Comparison of ENCODE assay signal across 16 cellular contexts in the genomic region with DNA sequence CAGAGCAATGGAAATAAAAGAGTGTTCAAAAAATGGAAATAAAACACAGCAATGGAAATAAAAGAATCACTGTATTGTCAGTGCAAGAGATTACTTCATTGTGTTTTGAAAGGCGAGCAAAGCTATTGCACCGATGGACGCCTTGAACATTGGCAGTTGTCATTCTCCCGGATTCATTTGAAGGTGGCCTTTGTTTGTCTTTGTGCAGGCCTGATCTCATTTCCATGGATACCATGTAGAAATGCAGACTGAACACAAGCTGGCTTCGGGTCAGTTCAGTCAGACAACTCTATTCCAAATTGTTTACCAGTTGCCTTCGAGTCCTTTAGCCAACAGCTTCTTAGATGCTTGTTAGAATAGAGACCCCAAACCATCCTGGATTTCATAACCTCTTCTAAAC. TPM values are rescaled to one million over a fixed set of nuclear protein-coding genes. Genes with fewer than 3 reads are reported as not detected.
DNase-seq lines count a peak whose midpoint lies in the region; ATAC-seq and TF ChIP-seq lines count a peak whose summit lies in the region.
"Had no signal": no experiment of that assay in that cellular context is flagged by ENCODE, and none has a peak within 500 bp of the region (broad histone marks: within the 10 kb centered on the region; RNA-seq: fewer than 3 reads in every experiment).

No MANE protein-coding gene starts in this region.

- in situ Hi-C loops in HAP-1 (cut with MboI; ENCODE audit: low sequenced_read_pairs), result no loop called here

- CTCF ChIA-PET in WTC11 (lab: Charles Lee), result no interaction called here

- H3K79me2 ChIP-seq in hepatocyte, result peaks cover 5% of the 10 kb centered on the region

- no peak overlapping the region for H3K4me3 Mint-ChIP-seq in WTC11
- no peak overlapping the region for H3K4me3 Mint-ChIP-seq in naive thymus-derived CD8-positive, alpha-beta T cell
- H3K4me3 Mint-ChIP-seq: IgD-negative memory B cell had no signal

- WGBS in hepatocyte (ENCODE audit: low lambda C conversion rate, missing lambda C conversion rate), result 56% methylated on average over 6 of the region's 6 CpGs

- H3K4me1 Mint-ChIP-seq in WTC11, result no peaks in the 10 kb centered on the region
- H3K4me1 Mint-ChIP-seq in naive thymus-derived CD8-positive, alpha-beta T cell, result no peaks in the 10 kb centered on the region

- no peak for ATAC-seq in WTC11
- no peak for ATAC-seq in naive thymus-derived CD8-positive, alpha-beta T cell
- ATAC-seq: right cardiac atrium had no signal

- H3K4me2 ChIP-seq in hepatocyte, result peak overlapping the region; percentile 55

- no peaks in the 10 kb centered on the region for H3K36me3 Mint-ChIP-seq in WTC11
- H3K36me3 Mint-ChIP-seq in naive thymus-derived CD8-positive, alpha-beta T cell, result no peaks in the 10 kb centered on the region
- H3K36me3 Mint-ChIP-seq: IgD-negative memory B cell had no signal

- H3K4me3 ChIP-seq in HAP-1 (no peak overlapping the region), hepatocyte (no peak overlapping the region)

- no peak overlapping the region for H3K27ac Mint-ChIP-seq in WTC11
- H3K27ac Mint-ChIP-seq in naive thymus-derived CD8-positive, alpha-beta T cell, result no peak overlapping the region
- H3K27ac Mint-ChIP-seq: IgD-negative memory B cell had no signal

- POLR2A ChIA-PET in WTC11 (lab: Charles Lee), result no interaction called here
- POLR2A ChIA-PET in naive thymus-derived CD8-positive, alpha-beta T cell (lab: Charles Lee), result no interaction called here

- H3K9me2 ChIP-seq in hepatocyte (replicated peaks; ENCODE audit: insufficient read depth), result no peaks in the 10 kb centered on the region

- H3K9me3 ChIP-seq in HAP-1 (no peaks in the 10 kb centered on the region), hepatocyte (ENCODE audit: low read depth) (no peaks in the 10 kb centered on the region)

- no peaks in the 10 kb centered on the region for H3K27me3 Mint-ChIP-seq in WTC11 (ENCODE audit: low read depth)
- peaks cover 0 to 11% (median 5%) of the 10 kb centered on the region in 5 donors for H3K27me3 Mint-ChIP-seq in naive thymus-derived CD8-positive, alpha-beta T cell

- no peak for TF ChIP-seq CTCF in WTC11 (IDR thresholded peaks at IDR 0.05)
- TF ChIP-seq CTCF in hepatocyte (IDR thresholded peaks at IDR 0.05; ENCODE audit: poor library complexity), result no peak

- DNase-seq in HAP-1 (ENCODE audit: low spot score in 2 of 2), result peak; percentile 77 to 97
- DNase-seq in WTC11 (ENCODE audit: low spot score), result no peak
- peak; percentile 30 for DNase-seq in hepatocyte (ENCODE audit: low spot score)
- peak in 6 of 10 donors; percentile 30 to 90 (median 46) for DNase-seq in posterior cingulate gyrus
- DNase-seq in SKM-1 treated with dmso at 0.1 percent for 144 hours (lab: John Stamatoyannopoulos, UW; ENCODE audit: unreplicated experiment), result no peak
- DNase-seq in GOT3 (lab: John Stamatoyannopoulos, UW), result no peak
- DNase-seq in activated T-cell treated with anti-CD3 and anti-CD28 coated beads, Interleukin-2, amount 50 U/mL, for 48 hours, result no peak
- DNase-seq in naive thymus-derived CD8-positive, alpha-beta T cell, result no peak
- DNase-seq: activated CD8-positive, alpha-beta memory T cell treated with anti-CD3 and anti-CD28 coated beads, Interleukin-2, amount 50 U/mL, for 48 hours; aorta; erythroblast; NCI-H2029 treated with DMSO at 0.1 percent for 48 hours; right cardiac atrium; RPMI8226 had no signal

- peaks cover 19% of the 10 kb centered on the region for H3K4me1 ChIP-seq in HAP-1
- no peaks in the 10 kb centered on the region for H3K4me1 ChIP-seq in hepatocyte (ENCODE audit: insufficient read depth)

- H3K36me3 ChIP-seq in HAP-1 (replicated peaks), result no peaks in the 10 kb centered on the region
- H3K36me3 ChIP-seq in hepatocyte (replicated peaks; ENCODE audit: insufficient read depth, low read depth), result no peaks in the 10 kb centered on the region

- H4K20me1 ChIP-seq in hepatocyte (ENCODE audit: insufficient read depth, poor library complexity, severe bottlenecking), result no peaks in the 10 kb centered on the region

- peak overlapping the region; percentile 12 for H2AFZ ChIP-seq in hepatocyte

- H3K27ac ChIP-seq in hepatocyte, result peak overlapping the region; percentile 48
- H3K27ac ChIP-seq: C4-2B had no signal

- intact Hi-C loops in posterior cingulate gyrus (cut with DNase I), result no loop called here

- no peaks in the 10 kb centered on the region for H3K9me3 Mint-ChIP-seq in WTC11
- H3K9me3 Mint-ChIP-seq in naive thymus-derived CD8-positive, alpha-beta T cell, result no peaks in the 10 kb centered on the region
- H3K9me3 Mint-ChIP-seq: IgD-negative memory B cell had no signal

- H3K27me3 ChIP-seq in HAP-1 (ENCODE audit: low read depth), result no peaks in the 10 kb centered on the region
- no peaks in the 10 kb centered on the region for H3K27me3 ChIP-seq in hepatocyte

TF ChIP-seq in WTC11, 78 proteins besides CTCF, POLR2A, EP300 and RAD21:
- TF ChIP-seq, protein P1, sequence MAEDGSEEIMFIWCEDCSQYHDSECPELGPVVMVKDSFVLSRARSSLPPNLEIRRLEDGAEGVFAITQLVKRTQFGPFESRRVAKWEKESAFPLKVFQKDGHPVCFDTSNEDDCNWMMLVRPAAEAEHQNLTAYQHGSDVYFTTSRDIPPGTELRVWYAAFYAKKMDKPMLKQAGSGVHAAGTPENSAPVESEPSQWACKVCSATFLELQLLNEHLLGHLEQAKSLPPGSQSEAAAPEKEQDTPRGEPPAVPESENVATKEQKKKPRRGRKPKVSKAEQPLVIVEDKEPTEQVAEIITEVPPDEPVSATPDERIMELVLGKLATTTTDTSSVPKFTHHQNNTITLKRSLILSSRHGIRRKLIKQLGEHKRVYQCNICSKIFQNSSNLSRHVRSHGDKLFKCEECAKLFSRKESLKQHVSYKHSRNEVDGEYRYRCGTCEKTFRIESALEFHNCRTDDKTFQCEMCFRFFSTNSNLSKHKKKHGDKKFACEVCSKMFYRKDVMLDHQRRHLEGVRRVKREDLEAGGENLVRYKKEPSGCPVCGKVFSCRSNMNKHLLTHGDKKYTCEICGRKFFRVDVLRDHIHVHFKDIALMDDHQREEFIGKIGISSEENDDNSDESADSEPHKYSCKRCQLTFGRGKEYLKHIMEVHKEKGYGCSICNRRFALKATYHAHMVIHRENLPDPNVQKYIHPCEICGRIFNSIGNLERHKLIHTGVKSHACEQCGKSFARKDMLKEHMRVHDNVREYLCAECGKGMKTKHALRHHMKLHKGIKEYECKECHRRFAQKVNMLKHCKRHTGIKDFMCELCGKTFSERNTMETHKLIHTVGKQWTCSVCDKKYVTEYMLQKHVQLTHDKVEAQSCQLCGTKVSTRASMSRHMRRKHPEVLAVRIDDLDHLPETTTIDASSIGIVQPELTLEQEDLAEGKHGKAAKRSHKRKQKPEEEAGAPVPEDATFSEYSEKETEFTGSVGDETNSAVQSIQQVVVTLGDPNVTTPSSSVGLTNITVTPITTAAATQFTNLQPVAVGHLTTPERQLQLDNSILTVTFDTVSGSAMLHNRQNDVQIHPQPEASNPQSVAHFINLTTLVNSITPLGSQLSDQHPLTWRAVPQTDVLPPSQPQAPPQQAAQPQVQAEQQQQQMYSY (CRISPR knock-in tag; IDR thresholded peaks at IDR 0.05), result no peak
- TF ChIP-seq, protein P2, sequence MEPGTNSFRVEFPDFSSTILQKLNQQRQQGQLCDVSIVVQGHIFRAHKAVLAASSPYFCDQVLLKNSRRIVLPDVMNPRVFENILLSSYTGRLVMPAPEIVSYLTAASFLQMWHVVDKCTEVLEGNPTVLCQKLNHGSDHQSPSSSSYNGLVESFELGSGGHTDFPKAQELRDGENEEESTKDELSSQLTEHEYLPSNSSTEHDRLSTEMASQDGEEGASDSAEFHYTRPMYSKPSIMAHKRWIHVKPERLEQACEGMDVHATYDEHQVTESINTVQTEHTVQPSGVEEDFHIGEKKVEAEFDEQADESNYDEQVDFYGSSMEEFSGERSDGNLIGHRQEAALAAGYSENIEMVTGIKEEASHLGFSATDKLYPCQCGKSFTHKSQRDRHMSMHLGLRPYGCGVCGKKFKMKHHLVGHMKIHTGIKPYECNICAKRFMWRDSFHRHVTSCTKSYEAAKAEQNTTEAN (CRISPR knock-in tag; IDR thresholded peaks at IDR 0.05), result no peak
- TF ChIP-seq, protein P3, sequence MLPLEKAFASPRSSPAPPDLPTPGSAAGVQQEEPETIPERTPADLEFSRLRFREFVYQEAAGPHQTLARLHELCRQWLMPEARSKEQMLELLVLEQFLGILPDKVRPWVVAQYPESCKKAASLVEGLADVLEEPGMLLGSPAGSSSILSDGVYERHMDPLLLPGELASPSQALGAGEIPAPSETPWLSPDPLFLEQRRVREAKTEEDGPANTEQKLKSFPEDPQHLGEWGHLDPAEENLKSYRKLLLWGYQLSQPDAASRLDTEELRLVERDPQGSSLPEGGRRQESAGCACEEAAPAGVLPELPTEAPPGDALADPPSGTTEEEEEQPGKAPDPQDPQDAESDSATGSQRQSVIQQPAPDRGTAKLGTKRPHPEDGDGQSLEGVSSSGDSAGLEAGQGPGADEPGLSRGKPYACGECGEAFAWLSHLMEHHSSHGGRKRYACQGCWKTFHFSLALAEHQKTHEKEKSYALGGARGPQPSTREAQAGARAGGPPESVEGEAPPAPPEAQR (CRISPR knock-in tag; IDR thresholded peaks at IDR 0.05), result no peak
- peak; percentile 52 for TF ChIP-seq GABPB1 (CRISPR knock-in tag; IDR thresholded peaks at IDR 0.05)
- no peak for TF ChIP-seq ATF1 (CRISPR knock-in tag; IDR thresholded peaks at IDR 0.05)
TF ChIP-seq in WTC11: peak in this region for 1.

RNA-seq across cellular contexts. Expression of a gene that starts 8.3 kb away (rescaled TPM):
- total RNA-seq in WTC11 (2021), result 5.3 to 5.5 TPM (median 5.5 TPM) in 3 replicates
- total RNA-seq in hepatocyte, result 10.2 and 10.8 TPM in 2 replicates
- polyA plus RNA-seq in hepatocyte, result 1.5 and 2.5 TPM in 2 replicates
- total RNA-seq in naive thymus-derived CD8-positive, alpha-beta T cell, result not detected
- polyA plus RNA-seq in naive thymus-derived CD8-positive, alpha-beta T cell, result under 1 TPM in 2 of 3 donors, not detected in 1; 0.06 to 0.19 TPM
- polyA plus RNA-seq: IgD-negative memory B cell had no signal

Comparison
In these comparisons a context has a peak if more than half of its experiments do, and no peak if none do; other contexts are left out.
1. DNase-seq: peak in HAP-1 (2 of 2), hepatocyte (single experiment) and posterior cingulate gyrus (6 of 10); none in WTC11 (single experiment), SKM-1 treated with dmso at 0.1 percent for 144 hours (single experiment), GOT3 (single experiment), activated T-cell treated with anti-CD3 and anti-CD28 coated beads, Interleukin-2, amount 50 U/mL, for 48 hours (0 of 2) and naive thymus-derived CD8-positive, alpha-beta T cell (0 of 10).